ENCODE assay signal across 1 cellular context in genomic region chr5:145661737-145662530, GRCh38.
TF ChIP-seq lines count a peak whose summit lies in the region.

No MANE protein-coding gene starts in this region.

TF ChIP-seq in K562, 482 proteins besides CTCF, POLR2A, EP300 and RAD21 (continued from another document):
- TF ChIP-seq MXI1 (IDR thresholded peaks at IDR 0.05; ENCODE audit: low read depth, low read length) (no peak), ATF2 (CRISPR knock-in tag; IDR thresholded peaks at IDR 0.05) (no peak), ZNF79 (CRISPR knock-in tag; IDR thresholded peaks at IDR 0.05; ENCODE audit: low read depth) (no peak), ELF1 (tag; IDR thresholded peaks at IDR 0.05) (no peak), ARNT (IDR thresholded peaks at IDR 0.05) (no peak), GMEB1 (CRISPR knock-in tag; IDR thresholded peaks at IDR 0.05) (no peak), HDGF (IDR thresholded peaks at IDR 0.05) (no peak), ZEB2 (IDR thresholded peaks at IDR 0.05) (no peak)
TF ChIP-seq in K562: peak in this region for 0.
